In genomic region chr5:67163231-67163756, GRCh38 we compare ENCODE assay signal across 21 cellular contexts. TPM values are rescaled to one million over a fixed set of nuclear protein-coding genes. Genes with fewer than 3 reads are reported as not detected.
A peak's percentile ranks its signal among the peaks of the same experiment; 100 is the strongest.
DNase-seq lines count a peak whose midpoint lies in the region; ATAC-seq and TF ChIP-seq lines count a peak whose summit lies in the region.
"Had no signal": no experiment of that assay in that cellular context is flagged by ENCODE, and none has a peak within 500 bp of the region (broad histone marks: within the 10 kb centered on the region; RNA-seq: fewer than 3 reads in every experiment).

No MANE protein-coding gene starts in this region.

- no peaks in the 10 kb centered on the region for H3K9me3 ChIP-seq in CD4-positive, alpha-beta memory T cell (ENCODE audit: control insufficient read depth in 1 of 2, low read length in 2 of 2)
- H3K9me3 ChIP-seq: right lobe of liver, upper lobe of right lung had no signal

- H3K27ac ChIP-seq in CD4-positive, alpha-beta memory T cell (ENCODE audit: low read depth, low read length) = peak overlapping the region; percentile 86
- H3K27ac ChIP-seq: BLaER1, coronary artery, right lobe of liver, upper lobe of right lung had no signal

- no peaks in the 10 kb centered on the region for H3K27me3 ChIP-seq in CD4-positive, alpha-beta memory T cell (ENCODE audit: insufficient read depth, low read length)
- H3K27me3 ChIP-seq: BLaER1, right lobe of liver, upper lobe of right lung had no signal

- no peaks in the 10 kb centered on the region for H3K36me3 ChIP-seq in CD4-positive, alpha-beta memory T cell (ENCODE audit: insufficient read depth, low read length)

- H3K4me3 ChIP-seq in CD4-positive, alpha-beta memory T cell (ENCODE audit: low read length in 2 of 2) = no peak overlapping the region
- H3K4me3 ChIP-seq: BLaER1, coronary artery, lung, right lobe of liver, upper lobe of right lung had no signal

- H3K27me3 Mint-ChIP-seq in activated CD4-positive, alpha-beta T cell treated with anti-CD3 and anti-CD28 coated beads, Interleukin-2, amount 10 ng/mL, durations not matched to agents 24 days and 14 days = no peaks in the 10 kb centered on the region
- H3K27me3 Mint-ChIP-seq in CD4-positive, alpha-beta memory T cell = no peaks in the 10 kb centered on the region
- H3K27me3 Mint-ChIP-seq in activated CD8-positive, alpha-beta T cell treated with anti-CD3 and anti-CD28 coated beads, Interleukin-2, amount 10 ng/mL, durations not matched to agents 7 days and 5 days (ENCODE audit: low read depth) = no peaks in the 10 kb centered on the region
- H3K27me3 Mint-ChIP-seq in memory B cell = no peaks in the 10 kb centered on the region
- H3K27me3 Mint-ChIP-seq in osteocyte (ENCODE audit: unreplicated experiment) = no peaks in the 10 kb centered on the region
- H3K27me3 Mint-ChIP-seq: activated B cell treated with CpG ODN at 0.5 μM for 24 hours had no signal

- H3K4me1 Mint-ChIP-seq in activated CD4-positive, alpha-beta T cell treated with anti-CD3 and anti-CD28 coated beads, Interleukin-2, amount 10 ng/mL, durations not matched to agents 24 days and 14 days = peaks cover 73% of the 10 kb centered on the region
- H3K4me1 Mint-ChIP-seq in CD4-positive, alpha-beta memory T cell = peaks cover 55 to 94% (median 75%) of the 10 kb centered on the region in 4 donors
- peaks cover 86% of the 10 kb centered on the region for H3K4me1 Mint-ChIP-seq in activated CD8-positive, alpha-beta T cell treated with anti-CD3 and anti-CD28 coated beads, Interleukin-2, amount 10 ng/mL, durations not matched to agents 7 days and 5 days (ENCODE audit: low read depth)
- H3K4me1 Mint-ChIP-seq in memory B cell (peaks cover 12% of the 10 kb centered on the region), osteocyte (ENCODE audit: unreplicated experiment) (peaks cover 15% of the 10 kb centered on the region)

- intact Hi-C loops in activated CD4-positive, alpha-beta T cell treated with anti-CD3 and anti-CD28 coated beads, Interleukin-2, amount 10 ng/mL, durations not matched to agents 24 days and 14 days (cut with micrococcal nuclease) = loop anchor here (10.0 kb wide), 1 partner anchor 608 kb away; no protein-coding TSS in a partner anchor
- intact Hi-C loops in CD4-positive, alpha-beta memory T cell (cut with micrococcal nuclease) = loop anchor here (10.0 kb wide), 1 partner anchor 1092 kb away; no protein-coding TSS in a partner anchor

- H3K4me1 ChIP-seq in CD4-positive, alpha-beta memory T cell (ENCODE audit: insufficient read depth, low read length) = peaks cover 96% of the 10 kb centered on the region
- H3K4me1 ChIP-seq: BLaER1, right lobe of liver had no signal

- TF ChIP-seq CTCF in osteocyte (IDR thresholded peaks at IDR 0.05) = no peak

- POLR2A ChIA-PET in CD4-positive, alpha-beta memory T cell (lab: Charles Lee; ENCODE audit: partially characterized antibody) = interaction anchor here (0.6 to 19.4 kb wide), 6 partner anchors 9 to 1138 kb away, joined by 3 to 703 read pairs (median 62); partner anchors contain the start of gene CD180
- POLR2A ChIA-PET in activated CD8-positive, alpha-beta T cell treated with anti-CD3 and anti-CD28 coated beads, Interleukin-2, amount 10 ng/mL, durations not matched to agents 7 days and 5 days (lab: Charles Lee) = interaction anchor here (1.2 to 7.5 kb wide), 3 partner anchors 40 to 52 kb away, joined by 4 to 177 read pairs (median 10); partner anchors contain the start of gene CD180

- H3K27ac Mint-ChIP-seq in activated CD4-positive, alpha-beta T cell treated with anti-CD3 and anti-CD28 coated beads, Interleukin-2, amount 10 ng/mL, durations not matched to agents 24 days and 14 days = peak overlapping the region; percentile 88
- H3K27ac Mint-ChIP-seq in CD4-positive, alpha-beta memory T cell = peak overlapping the region; percentile 42 to 98 (median 94)
- H3K27ac Mint-ChIP-seq in activated CD8-positive, alpha-beta T cell treated with anti-CD3 and anti-CD28 coated beads, Interleukin-2, amount 10 ng/mL, durations not matched to agents 7 days and 5 days = peak overlapping the region; percentile 72
- peak overlapping the region; percentile 10 for H3K27ac Mint-ChIP-seq in memory B cell
- H3K27ac Mint-ChIP-seq in osteocyte (ENCODE audit: unreplicated experiment) = no peak overlapping the region
- H3K27ac Mint-ChIP-seq: activated B cell treated with CpG ODN at 0.5 μM for 24 hours had no signal

- DNase-seq in activated CD4-positive, alpha-beta T cell treated with anti-CD3 and anti-CD28 coated beads, Interleukin-2, amount 10 ng/mL, durations not matched to agents 24 days and 14 days = no peak
- DNase-seq in activated CD4-positive, alpha-beta T cell treated with anti-CD3 and anti-CD28 coated beads for 4 hours = no peak
- DNase-seq in CD4-positive, alpha-beta memory T cell = no peak
- no peak for DNase-seq in activated CD8-positive, alpha-beta T cell treated with anti-CD3 and anti-CD28 coated beads, Interleukin-2, amount 10 ng/mL, durations not matched to agents 7 days and 5 days
- DNase-seq in memory B cell (ENCODE audit: low spot score in 2 of 2) (no peak), KG1 (lab: John Stamatoyannopoulos, UW) (no peak), osteocyte (ENCODE audit: extremely low spot score, unreplicated experiment) (no peak)
- DNase-seq: activated B cell treated with CpG ODN at 0.5 μM for 24 hours, DMS 273 treated with DMSO at 0.1 percent for 48 hours, GDM1, NCI-H1417, NCI-H526, upper lobe of right lung had no signal

- H3K4me3 Mint-ChIP-seq in activated CD4-positive, alpha-beta T cell treated with anti-CD3 and anti-CD28 coated beads, Interleukin-2, amount 10 ng/mL, durations not matched to agents 24 days and 14 days = peak overlapping the region; percentile 89
- peak overlapping the region; percentile 73 to 90 (median 81) for H3K4me3 Mint-ChIP-seq in CD4-positive, alpha-beta memory T cell
- peak overlapping the region; percentile 90 for H3K4me3 Mint-ChIP-seq in activated CD8-positive, alpha-beta T cell treated with anti-CD3 and anti-CD28 coated beads, Interleukin-2, amount 10 ng/mL, durations not matched to agents 7 days and 5 days
- no peak overlapping the region for H3K4me3 Mint-ChIP-seq in memory B cell
- no peak overlapping the region for H3K4me3 Mint-ChIP-seq in osteocyte (ENCODE audit: unreplicated experiment)
- H3K4me3 Mint-ChIP-seq: activated B cell treated with CpG ODN at 0.5 μM for 24 hours had no signal

- H3K36me3 Mint-ChIP-seq in activated CD4-positive, alpha-beta T cell treated with anti-CD3 and anti-CD28 coated beads, Interleukin-2, amount 10 ng/mL, durations not matched to agents 24 days and 14 days (ENCODE audit: low read depth) = peaks cover 41% of the 10 kb centered on the region
- H3K36me3 Mint-ChIP-seq in CD4-positive, alpha-beta memory T cell = peaks cover 22 to 26% of the 10 kb centered on the region in 2 donors
- H3K36me3 Mint-ChIP-seq in activated CD8-positive, alpha-beta T cell treated with anti-CD3 and anti-CD28 coated beads, Interleukin-2, amount 10 ng/mL, durations not matched to agents 7 days and 5 days (ENCODE audit: low read depth) = peaks cover 61% of the 10 kb centered on the region
- H3K36me3 Mint-ChIP-seq in memory B cell (no peaks in the 10 kb centered on the region), osteocyte (ENCODE audit: unreplicated experiment) (peaks cover 11% of the 10 kb centered on the region)

- CTCF ChIA-PET in CD4-positive, alpha-beta memory T cell (lab: Charles Lee; ENCODE audit: partially characterized antibody) = interaction anchor here (0.8 to 18.1 kb wide), 5 partner anchors 8 to 1053 kb away, joined by 3 to 851 read pairs (median 5); partner anchors contain the start of genes CD180 and PIK3R1
- CTCF ChIA-PET in activated CD8-positive, alpha-beta T cell treated with anti-CD3 and anti-CD28 coated beads, Interleukin-2, amount 10 ng/mL, durations not matched to agents 7 days and 5 days (lab: Charles Lee) = interaction anchor here (0.6 to 18.0 kb wide), 4 partner anchors 36 to 156 kb away, joined by 3 to 441 read pairs (median 4); no protein-coding TSS in a partner anchor

- no peak for ATAC-seq in activated CD8-positive, alpha-beta T cell treated with anti-CD3 and anti-CD28 coated beads, Interleukin-2, amount 10 ng/mL, durations not matched to agents 7 days and 5 days
- no peak for ATAC-seq in memory B cell (ENCODE audit: low read depth)
- no peak for ATAC-seq in GM21526 (IDR thresholded peaks at IDR 0.05; ENCODE audit: low FRiP score, unreplicated experiment)
- ATAC-seq: right lobe of liver, upper lobe of right lung had no signal

- H3K9me3 Mint-ChIP-seq in activated CD4-positive, alpha-beta T cell treated with anti-CD3 and anti-CD28 coated beads, Interleukin-2, amount 10 ng/mL, durations not matched to agents 24 days and 14 days = no peaks in the 10 kb centered on the region
- H3K9me3 Mint-ChIP-seq in CD4-positive, alpha-beta memory T cell = peaks cover 0 to 2% (median 0%) of the 10 kb centered on the region in 8 donors
- no peaks in the 10 kb centered on the region for H3K9me3 Mint-ChIP-seq in activated CD8-positive, alpha-beta T cell treated with anti-CD3 and anti-CD28 coated beads, Interleukin-2, amount 10 ng/mL, durations not matched to agents 7 days and 5 days (ENCODE audit: insufficient read depth)
- H3K9me3 Mint-ChIP-seq in memory B cell (no peaks in the 10 kb centered on the region), osteocyte (ENCODE audit: unreplicated experiment) (no peaks in the 10 kb centered on the region)
- H3K9me3 Mint-ChIP-seq: activated B cell treated with CpG ODN at 0.5 μM for 24 hours had no signal

RNA-seq across cellular contexts. Expression of gene CD180, which starts 33.3 kb away (rescaled TPM):
- 0.26 and 0.47 TPM in 2 replicates for total RNA-seq in activated CD4-positive, alpha-beta T cell treated with anti-CD3 and anti-CD28 coated beads, Interleukin-2, amount 10 ng/mL, durations not matched to agents 24 days and 14 days
- under 1 TPM; 0.50 to 0.52 TPM for total RNA-seq in CD4-positive, alpha-beta memory T cell
- polyA plus RNA-seq in CD4-positive, alpha-beta memory T cell = under 1 TPM in 1 of 2 donors, not detected in 1; 0.25 TPM
- total RNA-seq in activated CD8-positive, alpha-beta T cell treated with anti-CD3 and anti-CD28 coated beads, Interleukin-2, amount 10 ng/mL, durations not matched to agents 7 days and 5 days = not detected
- total RNA-seq in osteocyte = not detected in 2 replicates
- total RNA-seq: fibroblast of villous mesenchyme, H1, osteoblast had no signal
- polyA plus RNA-seq: H1 had no signal

Comparison
In these comparisons a context has a peak if more than half of its experiments do, and no peak if none do; other contexts are left out.
1. H3K4me3 Mint-ChIP-seq: peak in activated CD4-positive, alpha-beta T cell treated with anti-CD3 and anti-CD28 coated beads, Interleukin-2, amount 10 ng/mL, durations not matched to agents 24 days and 14 days (single experiment), CD4-positive, alpha-beta memory T cell (8 of 8) and activated CD8-positive, alpha-beta T cell treated with anti-CD3 and anti-CD28 coated beads, Interleukin-2, amount 10 ng/mL, durations not matched to agents 7 days and 5 days (single experiment); none in memory B cell (single experiment) and osteocyte (single experiment).